ENCODE assay signal across 29 cellular contexts in genomic region chr11:893008-893654, GRCh38.
"Had no signal": no experiment of that assay in that cellular context is flagged by ENCODE, and none has a peak within 500 bp of the region (broad histone marks: within the 10 kb centered on the region; RNA-seq: fewer than 3 reads in every experiment).

No MANE protein-coding gene starts in this region.

- H3K4me1 ChIP-seq: colonic mucosa, heart left ventricle, lower lobe of right lung, prostate gland, right atrium auricular region, tibial artery had no signal

- H3K27ac Mint-ChIP-seq: dendritic cell treated with granulocyte-macrophage colony-stimulating factor and Interleukin-4, amounts not matched to agents 40 ng/mL and 50 ng/mL, for 4 days; endodermal cell; immature natural killer cell; nephron; neural progenitor cell; stimulated activated effector memory CD8-positive, alpha-beta T cell treated with anti-CD3 and anti-CD28 coated beads, Interleukin-12 subunit alpha, Interleukin-12 subunit beta, amount 100 ng/mL, for 72 hours; type B pancreatic cell had no signal

- H3K4me1 Mint-ChIP-seq: immature natural killer cell had no signal

- ATAC-seq: esophagus mucosa; gastrocnemius medialis; heart left ventricle; left colon; left ventricle myocardium superior; lower lobe of right lung; stimulated activated effector memory CD8-positive, alpha-beta T cell treated with anti-CD3 and anti-CD28 coated beads, Interleukin-12 subunit alpha, Interleukin-12 subunit beta, amount 100 ng/mL, for 72 hours; stimulated activated naive CD8-positive, alpha-beta T cell treated with anti-CD3 and anti-CD28 coated beads, Interleukin-15, Interleukin-2, amounts not matched to agents 100 U/mL and 50 U/mL, for 24 hours had no signal

- H3K4me3 ChIP-seq: colonic mucosa, gastrocnemius medialis, heart left ventricle, lower lobe of right lung, neural progenitor cell, prostate gland, right atrium auricular region, sigmoid colon, testis, tibial artery had no signal

- H3K36me3 Mint-ChIP-seq: immature natural killer cell, neural progenitor cell, type B pancreatic cell had no signal

- H3K9me3 Mint-ChIP-seq: dendritic cell treated with granulocyte-macrophage colony-stimulating factor and Interleukin-4, amounts not matched to agents 40 ng/mL and 50 ng/mL, for 4 days; endodermal cell; immature natural killer cell; nephron; neural progenitor cell; stimulated activated effector memory CD8-positive, alpha-beta T cell treated with anti-CD3 and anti-CD28 coated beads, Interleukin-12 subunit alpha, Interleukin-12 subunit beta, amount 100 ng/mL, for 72 hours; type B pancreatic cell had no signal

- DNase-seq: colonic mucosa; effector CD8-positive, alpha-beta T cell; endodermal cell; foreskin fibroblast; gastrocnemius medialis; heart left ventricle; hippocampal formation; immature natural killer cell; islet precursor cell; kidney glomerular epithelial cell; left colon; left ventricle myocardium superior; lower lobe of right lung; nucleus accumbens; sigmoid colon; stimulated activated CD4-positive, alpha-beta T cell treated with anti-CD3 and anti-CD28 coated beads, Interleukin-2, amount 100 ng/mL, for 24 hours; stimulated activated CD4-positive, alpha-beta T cell treated with anti-CD3 and anti-CD28 coated beads, Interleukin-4, amount 100 ng/mL, for 24 hours; stimulated activated naive CD8-positive, alpha-beta T cell treated with anti-CD3 and anti-CD28 coated beads, Interleukin-15, Interleukin-2, amounts not matched to agents 100 U/mL and 50 U/mL, for 24 hours; testis; tibial artery had no signal

- H3K27ac ChIP-seq: colonic mucosa, epithelial cell of prostate, gastrocnemius medialis, heart left ventricle, lower lobe of right lung, neural progenitor cell, prostate gland, right atrium auricular region, sigmoid colon, testis, tibial artery had no signal

- H3K9me3 ChIP-seq: colonic mucosa, gastrocnemius medialis, heart left ventricle, lower lobe of right lung, prostate gland, right atrium auricular region, sigmoid colon, testis, tibial artery had no signal

- H3K27me3 Mint-ChIP-seq: dendritic cell treated with granulocyte-macrophage colony-stimulating factor and Interleukin-4, amounts not matched to agents 40 ng/mL and 50 ng/mL, for 4 days; type B pancreatic cell had no signal

- H3K4me2 ChIP-seq: neural progenitor cell had no signal

- H3K4me3 Mint-ChIP-seq: dendritic cell treated with granulocyte-macrophage colony-stimulating factor and Interleukin-4, amounts not matched to agents 40 ng/mL and 50 ng/mL, for 4 days; endodermal cell; immature natural killer cell; nephron; neural progenitor cell; stimulated activated effector memory CD8-positive, alpha-beta T cell treated with anti-CD3 and anti-CD28 coated beads, Interleukin-12 subunit alpha, Interleukin-12 subunit beta, amount 100 ng/mL, for 72 hours; type B pancreatic cell had no signal

- H3K9ac ChIP-seq: neural progenitor cell had no signal

- H3K27me3 ChIP-seq: colonic mucosa, gastrocnemius medialis, heart left ventricle, neural progenitor cell, right atrium auricular region, sigmoid colon, testis, tibial artery had no signal

- H3K36me3 ChIP-seq: colonic mucosa, neural progenitor cell, prostate gland, right atrium auricular region had no signal
